In genomic region chr3:192054881-192055280, GRCh38 we compare ENCODE assay signal across 17 cellular contexts.
DNase-seq lines count a peak whose midpoint lies in the region; ATAC-seq, FAIRE-seq and TF ChIP-seq lines count a peak whose summit lies in the region.
"Had no signal": no experiment of that assay in that cellular context is flagged by ENCODE, and none has a peak within 500 bp of the region (broad histone marks: within the 10 kb centered on the region; RNA-seq: fewer than 3 reads in every experiment).

No MANE protein-coding gene starts in this region.

- ATAC-seq in SK-N-SH treated with all-trans-retinoic acid at 6 μM for 48 hours = no peak
- no peak for ATAC-seq in HG02763 (IDR thresholded peaks at IDR 0.05; ENCODE audit: unreplicated experiment)

- peak overlapping the region; percentile 49; the same call in 1 of the 2 replicates for H2AFZ ChIP-seq in SK-N-SH (ENCODE audit: low read depth)

- H4K20me1 ChIP-seq in SK-N-SH (ENCODE audit: insufficient read depth) = no peaks in the 10 kb centered on the region

- no peaks in the 10 kb centered on the region for H3K9me3 ChIP-seq in SK-N-SH
- H3K9me3 ChIP-seq: tibial nerve had no signal

- no peak for TF ChIP-seq EP300 in SK-N-SH (IDR thresholded peaks at IDR 0.05; ENCODE audit: borderline replicate concordance in 1 of 2, low read depth in 1 of 2, low read length in 1 of 2)

- H3K27me3 ChIP-seq in SK-N-SH (ENCODE audit: insufficient read depth) = no peaks in the 10 kb centered on the region
- H3K27me3 ChIP-seq: tibial nerve had no signal

- TF ChIP-seq RAD21 in SK-N-SH (IDR thresholded peaks at IDR 0.05; ENCODE audit: low read length) = no peak

- POLR2A ChIA-PET in SK-N-SH (lab: Yijun Ruan, JAX) = no interaction called here

- no peak overlapping the region; a peak in 1 of 4 replicates for H3K4me3 ChIP-seq in SK-N-SH (ENCODE audit: low read depth in 2 of 2, low read length in 1 of 2)
- no peak overlapping the region for H3K4me3 ChIP-seq in epithelial cell of esophagus (ENCODE audit: low read length)
- H3K4me3 ChIP-seq: tibial nerve had no signal

- no peak for DNase-seq in SK-N-SH
- peak; percentile 23 for DNase-seq in RCC 7860 (ENCODE audit: low spot score)
- peak; percentile 73 for DNase-seq in epithelial cell of esophagus (ENCODE audit: low read depth)
- peak; percentile 93 for DNase-seq in renal cortical epithelial cell (ENCODE audit: low read depth)
- DNase-seq in COLO668 (lab: John Stamatoyannopoulos, UW; ENCODE audit: unreplicated experiment) = no peak
- no peak for DNase-seq in GM12891 (ENCODE audit: insufficient read length, low spot score)
- DNase-seq: activated CD4-positive, alpha-beta T cell treated with anti-CD3 and anti-CD28 coated beads for 4 hours; activated effector memory CD4-positive, alpha-beta T cell treated with anti-CD3 and anti-CD28 coated beads, Interleukin-2, amount 50 U/mL, for 16 hours; H9; NCI-H524; stimulated activated CD4-positive, alpha-beta T cell treated with anti-CD3 and anti-CD28 coated beads, Interleukin-15, amount 100 ng/mL, for 24 hours; stimulated activated naive CD4-positive, alpha-beta T cell; T1000 had no signal

- CTCF ChIA-PET in SK-N-SH (lab: Yijun Ruan, JAX) = interaction anchor here (0.6 kb wide), 1 partner anchor 1405 kb away, joined by 3 read pairs; no protein-coding TSS in a partner anchor

- no peaks in the 10 kb centered on the region for H3K79me2 ChIP-seq in SK-N-SH (ENCODE audit: insufficient read depth)

- no peak overlapping the region for H3K9ac ChIP-seq in SK-N-SH

- 12% methylated on average over 2 of the region's 2 CpGs for WGBS in SK-N-SH (ENCODE audit: low lambda C conversion rate)

- H3K4me1 ChIP-seq in SK-N-SH (ENCODE audit: control insufficient read depth in 1 of 2, insufficient read depth in 2 of 2, low read depth in 1 of 2, low read length in 1 of 2) = 0 out of 4 replicates have a peak, but pooled peaks cover 0 to 5% of the 10 kb centered on the region in 2 experiments
- H3K4me1 ChIP-seq: tibial nerve had no signal

- H3K27ac ChIP-seq in SK-N-SH (ENCODE audit: low read depth in 2 of 2, low read length in 1 of 2) = no peak overlapping the region
- H3K27ac ChIP-seq: tibial nerve had no signal

- FAIRE-seq in RCC 7860 (lab: Jason Lieb, UNC) = no peak
- no peak for FAIRE-seq in GM12891 (lab: Jason Lieb, UNC)
- FAIRE-seq: colon had no signal

- TF ChIP-seq CTCF in SK-N-SH (IDR thresholded peaks at IDR 0.05) (no peak), epithelial cell of esophagus (IDR thresholded peaks at IDR 0.05; ENCODE audit: insufficient read depth, low read depth, low read length, missing control alignments) (no peak)

- H3F3A ChIP-seq in SK-N-SH (replicated peaks; ENCODE audit: insufficient read depth) = no peaks in the 10 kb centered on the region

- H3K4me2 ChIP-seq in SK-N-SH = no peak overlapping the region

- no peak for TF ChIP-seq POLR2A in GM12891 (IDR thresholded peaks at IDR 0.05; ENCODE audit: low read depth, low read length)

- no peaks in the 10 kb centered on the region for H3K36me3 ChIP-seq in SK-N-SH (replicated peaks in 1 of 2; ENCODE audit: control insufficient read depth in 1 of 2, insufficient read depth in 2 of 2, low read length in 1 of 2)
- H3K36me3 ChIP-seq: tibial nerve had no signal

- H3K9me2 ChIP-seq in SK-N-SH = no peaks in the 10 kb centered on the region; the same call in 1 of the 2 replicates

TF ChIP-seq in SK-N-SH, 30 proteins besides CTCF, POLR2A, EP300 and RAD21:
- no peak for TF ChIP-seq TCF12 (IDR thresholded peaks at IDR 0.05)
- no peak for TF ChIP-seq FOSL2 (IDR thresholded peaks at IDR 0.05; ENCODE audit: borderline replicate concordance, low read depth)
- no peak for TF ChIP-seq NRF1 (IDR thresholded peaks at IDR 0.05; ENCODE audit: low read depth, low read length)

TF ChIP-seq in SK-N-SH treated with all-trans-retinoic acid at 6 μM for 48 hours, 23 proteins besides CTCF, POLR2A, EP300 and RAD21 (continues in another document):
- TF ChIP-seq TCF4 (CRISPR knock-in tag; IDR thresholded peaks at IDR 0.05; ENCODE audit: borderline replicate concordance) (no peak), TOX (CRISPR knock-in tag; IDR thresholded peaks at IDR 0.05; ENCODE audit: borderline replicate concordance) (no peak), ARNTL (CRISPR knock-in tag; IDR thresholded peaks at IDR 0.05; ENCODE audit: borderline replicate concordance, low read depth) (no peak), RARB (CRISPR knock-in tag; IDR thresholded peaks at IDR 0.05) (no peak), CSDC2 (CRISPR knock-in tag; IDR thresholded peaks at IDR 0.05) (no peak), TSHZ2 (CRISPR knock-in tag; IDR thresholded peaks at IDR 0.05) (no peak), CREB5 (CRISPR knock-in tag; IDR thresholded peaks at IDR 0.05; ENCODE audit: low read depth) (no peak)

TF ChIP-seq in GM12891, 5 proteins besides CTCF, POLR2A, EP300 and RAD21:
- TF ChIP-seq POLR2AphosphoS5 (IDR thresholded peaks at IDR 0.05; ENCODE audit: low read depth, low read length) (no peak), TAF1 (IDR thresholded peaks at IDR 0.05; ENCODE audit: low read depth, low read length) (no peak), SPI1 (IDR thresholded peaks at IDR 0.05; ENCODE audit: low read depth, low read length) (no peak), PAX5 (IDR thresholded peaks at IDR 0.05; ENCODE audit: insufficient read depth, low read length, severe bottlenecking) (no peak), POU2F2 (IDR thresholded peaks at IDR 0.05; ENCODE audit: low read depth, low read length) (no peak)

Comparison
In these comparisons a context has a peak if more than half of its experiments do, and no peak if none do; other contexts are left out.
1. DNase-seq: peak in RCC 7860 (single experiment), epithelial cell of esophagus (single experiment) and renal cortical epithelial cell (single experiment); none in SK-N-SH (single experiment), COLO668 (single experiment) and GM12891 (single experiment).